In genomic region chrX:12319012-12319519, GRCh38 we compare ENCODE assay signal across 1 cellular context.
TF ChIP-seq lines count a peak whose summit lies in the region.

No MANE protein-coding gene starts in this region.

TF ChIP-seq in IMR-90, 13 proteins besides CTCF, POLR2A, EP300 and RAD21 (continued from another document):
- TF ChIP-seq USF2 (IDR thresholded peaks at IDR 0.05; ENCODE audit: low read depth, low read length) (no peak), MAZ (IDR thresholded peaks at IDR 0.05; ENCODE audit: borderline replicate concordance, low read depth, low read length) (no peak), RFX5 (IDR thresholded peaks at IDR 0.05; ENCODE audit: low read depth, low read length) (no peak), NFE2L2 (IDR thresholded peaks at IDR 0.05; ENCODE audit: low read depth, low read length) (no peak), MXI1 (IDR thresholded peaks at IDR 0.05; ENCODE audit: borderline replicate concordance, low read depth, low read length) (no peak), CHD1 (IDR thresholded peaks at IDR 0.05; ENCODE audit: low read depth, low read length) (no peak), BHLHE40 (IDR thresholded peaks at IDR 0.05; ENCODE audit: low read depth, low read length) (no peak), CEBPB (IDR thresholded peaks at IDR 0.05; ENCODE audit: low read depth, low read length) (no peak), MAFK (IDR thresholded peaks at IDR 0.05; ENCODE audit: low read depth, low read length) (no peak), SMC3 (IDR thresholded peaks at IDR 0.05; ENCODE audit: low read depth, low read length) (no peak)
- TF ChIP-seq, protein P1, sequence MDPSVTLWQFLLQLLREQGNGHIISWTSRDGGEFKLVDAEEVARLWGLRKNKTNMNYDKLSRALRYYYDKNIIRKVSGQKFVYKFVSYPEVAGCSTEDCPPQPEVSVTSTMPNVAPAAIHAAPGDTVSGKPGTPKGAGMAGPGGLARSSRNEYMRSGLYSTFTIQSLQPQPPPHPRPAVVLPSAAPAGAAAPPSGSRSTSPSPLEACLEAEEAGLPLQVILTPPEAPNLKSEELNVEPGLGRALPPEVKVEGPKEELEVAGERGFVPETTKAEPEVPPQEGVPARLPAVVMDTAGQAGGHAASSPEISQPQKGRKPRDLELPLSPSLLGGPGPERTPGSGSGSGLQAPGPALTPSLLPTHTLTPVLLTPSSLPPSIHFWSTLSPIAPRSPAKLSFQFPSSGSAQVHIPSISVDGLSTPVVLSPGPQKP (IDR thresholded peaks at IDR 0.05; ENCODE audit: borderline replicate concordance, low read depth, low read length) = no peak
